Comparison of ENCODE assay signal across 2 cellular contexts in genomic region chr16:81780350-81780749, GRCh38.
TF ChIP-seq lines count a peak whose summit lies in the region.

No MANE protein-coding gene starts in this region.

TF ChIP-seq in HCT116, 20 proteins besides CTCF, POLR2A, EP300 and RAD21:
- no peak for TF ChIP-seq REST (IDR thresholded peaks at IDR 0.05; ENCODE audit: low read depth)
- no peak for TF ChIP-seq ELF1 (IDR thresholded peaks at IDR 0.05; ENCODE audit: borderline replicate concordance, low read depth)
- no peak for TF ChIP-seq SIN3A (IDR thresholded peaks at IDR 0.05; ENCODE audit: low read depth)
- TF ChIP-seq CEBPB (IDR thresholded peaks at IDR 0.05; ENCODE audit: low read depth) = no peak
- TF ChIP-seq ZBTB33 (IDR thresholded peaks at IDR 0.05; ENCODE audit: extremely low read depth, insufficient replicate concordance, low read length) = no peak
- TF ChIP-seq FOSL1 (IDR thresholded peaks at IDR 0.05; ENCODE audit: low read depth) = no peak
- no peak for TF ChIP-seq SP1 (IDR thresholded peaks at IDR 0.05; ENCODE audit: low read depth)
- TF ChIP-seq EZH2 (IDR thresholded peaks at IDR 0.05) = no peak
- no peak for TF ChIP-seq SRF (IDR thresholded peaks at IDR 0.05; ENCODE audit: low read depth)
- TF ChIP-seq CBX3 (IDR thresholded peaks at IDR 0.05; ENCODE audit: low read depth) = no peak
- no peak for TF ChIP-seq EZH2phosphoT487 (IDR thresholded peaks at IDR 0.05; ENCODE audit: borderline replicate concordance)
- no peak for TF ChIP-seq TCF7L2 (IDR thresholded peaks at IDR 0.05; ENCODE audit: borderline replicate concordance, extremely low read depth, insufficient read depth, insufficient read length)
- TF ChIP-seq MAX (IDR thresholded peaks at IDR 0.05) = no peak
- TF ChIP-seq JUND (IDR thresholded peaks at IDR 0.05) = no peak

TF ChIP-seq in K562, 482 proteins besides CTCF, POLR2A, EP300 and RAD21:
- no peak for TF ChIP-seq SOX6 (IDR thresholded peaks at IDR 0.05)
- TF ChIP-seq, protein P1, sequence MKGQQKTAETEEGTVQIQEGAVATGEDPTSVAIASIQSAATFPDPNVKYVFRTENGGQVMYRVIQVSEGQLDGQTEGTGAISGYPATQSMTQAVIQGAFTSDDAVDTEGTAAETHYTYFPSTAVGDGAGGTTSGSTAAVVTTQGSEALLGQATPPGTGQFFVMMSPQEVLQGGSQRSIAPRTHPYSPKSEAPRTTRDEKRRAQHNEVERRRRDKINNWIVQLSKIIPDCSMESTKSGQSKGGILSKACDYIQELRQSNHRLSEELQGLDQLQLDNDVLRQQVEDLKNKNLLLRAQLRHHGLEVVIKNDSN (CRISPR knock-in tag; IDR thresholded peaks at IDR 0.05) = 0 out of 2 replicates have a peak, but pooled peaks have one; percentile 18
- TF ChIP-seq PHB (CRISPR knock-in tag; IDR thresholded peaks at IDR 0.05) = no peak
- no peak for TF ChIP-seq GMEB1 (CRISPR knock-in tag; IDR thresholded peaks at IDR 0.05)
TF ChIP-seq in K562: peak in this region for 1.
